10 cellular contexts compared by ENCODE assay signal in genomic region chr1:94039871-94040569, GRCh38.
DNase-seq lines count a peak whose midpoint lies in the region; ATAC-seq and TF ChIP-seq lines count a peak whose summit lies in the region.
"Had no signal": no experiment of that assay in that cellular context is flagged by ENCODE, and none has a peak within 500 bp of the region (broad histone marks: within the 10 kb centered on the region; RNA-seq: fewer than 3 reads in every experiment).

No MANE protein-coding gene starts in this region.

- H3K27me3 Mint-ChIP-seq in nephron (ENCODE audit: low read depth), result peaks cover 31% of the 10 kb centered on the region
- H3K27me3 Mint-ChIP-seq in activated CD4-positive, alpha-beta T cell treated with anti-CD3 and anti-CD28 coated beads for 36 hours, result peaks cover 30% of the 10 kb centered on the region

- no TSS peak for BruUV-seq in A673 (replicated peaks; lab: Mats Ljungman, UMichigan)

- H3K36me3 ChIP-seq in A673 (ENCODE audit: insufficient read depth, low read length, poor library complexity, severe bottlenecking) (no peaks in the 10 kb centered on the region), adrenal gland (replicated peaks in 1 of 2) (no peaks in the 10 kb centered on the region)

- H3K9me3 ChIP-seq in A673 (ENCODE audit: low read depth, low read length, poor library complexity, severe bottlenecking) (no peaks in the 10 kb centered on the region), adrenal gland (replicated peaks in 1 of 3) (no peaks in the 10 kb centered on the region)

- peak overlapping the region; percentile 22 to 59 (median 25) for H3K27ac Mint-ChIP-seq in nephron
- no peak overlapping the region for H3K27ac Mint-ChIP-seq in activated CD4-positive, alpha-beta T cell treated with anti-CD3 and anti-CD28 coated beads for 36 hours
- H3K27ac Mint-ChIP-seq: activated B cell treated with CpG ODN at 0.5 μM for 24 hours had no signal

- POLR2A ChIA-PET in A673 (lab: Charles Lee; ENCODE audit: low non-redundant PET), result no interaction called here
- POLR2A ChIA-PET in activated CD4-positive, alpha-beta T cell treated with anti-CD3 and anti-CD28 coated beads for 36 hours (lab: Charles Lee), result no interaction called here

- H3K27ac ChIP-seq in A673 (ENCODE audit: low read depth, low read length, poor library complexity, severe bottlenecking) (no peak overlapping the region), coronary artery (peak overlapping the region in 1 of 2 donors; percentile 20), adrenal gland (peak overlapping the region in 1 of 5 donors; percentile 40)

- H3K4me1 ChIP-seq in A673 (ENCODE audit: insufficient read depth, low read length, poor library complexity, severe bottlenecking) (no peaks in the 10 kb centered on the region), adrenal gland (replicated peaks in 1 of 2) (no peaks in the 10 kb centered on the region)

- TF ChIP-seq CTCF in A673 (conservative IDR thresholded peaks at IDR 0.05; ENCODE audit: low read depth, low read length) (peak; percentile 9; the same call in 1 of the 2 replicates), coronary artery (IDR thresholded peaks at IDR 0.05) (peak; percentile 6), nephron (IDR thresholded peaks at IDR 0.05; ENCODE audit: unreplicated experiment in 3 of 3) (peak in 1 of 3 experiments; percentile 25), adrenal gland (IDR thresholded peaks at IDR 0.05) (peak in 3 of 6 experiments; percentile 9 to 20 (median 14))

- CTCF ChIA-PET in A673 (lab: Charles Lee), result interaction anchor here (0.6 to 3.4 kb wide), 14 partner anchors 8 to 377 kb away, joined by 3 to 38 read pairs (median 4); no protein-coding TSS in a partner anchor
- CTCF ChIA-PET in activated CD4-positive, alpha-beta T cell treated with anti-CD3 and anti-CD28 coated beads for 36 hours (lab: Charles Lee), result interaction anchor here (0.6 to 7.2 kb wide), 38 partner anchors 10 to 767 kb away, joined by 3 to 59 read pairs (median 3); no protein-coding TSS in a partner anchor

- H3K4me3 Mint-ChIP-seq in nephron, result no peak overlapping the region
- no peak overlapping the region for H3K4me3 Mint-ChIP-seq in activated CD4-positive, alpha-beta T cell treated with anti-CD3 and anti-CD28 coated beads for 36 hours
- H3K4me3 Mint-ChIP-seq: activated B cell treated with CpG ODN at 0.5 μM for 24 hours had no signal

- ATAC-seq in HG03196 (IDR thresholded peaks at IDR 0.05; ENCODE audit: unreplicated experiment), result no peak
- no peak for ATAC-seq in activated CD4-positive, alpha-beta T cell treated with anti-CD3 and anti-CD28 coated beads for 36 hours

- DNase-seq in A673 (ENCODE audit: low spot score) (peak; percentile 16), LHCN-M2 (ENCODE audit: low read depth) (peak; percentile 81), coronary artery (ENCODE audit: low spot score) (no peak), adrenal gland (no peak)
- no peak for DNase-seq in activated CD4-positive, CD25-positive, alpha-beta regulatory T cell (lab: John Stamatoyannopoulos, UW)
- DNase-seq in activated CD4-positive, alpha-beta T cell treated with anti-CD3 and anti-CD28 coated beads for 36 hours, result no peak
- DNase-seq: activated B cell treated with CpG ODN at 0.5 μM for 24 hours had no signal

- H3K27me3 ChIP-seq in A673 (replicated peaks; ENCODE audit: insufficient read depth, low read depth, low read length, poor library complexity) (no peaks in the 10 kb centered on the region), adrenal gland (no peaks in the 10 kb centered on the region)

- WGBS in adrenal gland, 4 donors, result 72 to 84% (median 75%) methylated on average over 11 of the region's 11 CpGs

- intact Hi-C loops in A673 (cut with micrococcal nuclease; ENCODE audit: unreplicated experiment) (loop anchor here (10.0 kb wide), 1 partner anchor 605 kb away; no protein-coding TSS in a partner anchor), adrenal gland (cut with DNase I) (loop anchor here (5.0 kb wide), 2 partner anchors 292 to 297 kb away; no protein-coding TSS in a partner anchor)
- intact Hi-C loops in activated CD4-positive, alpha-beta T cell treated with anti-CD3 and anti-CD28 coated beads for 36 hours (cut with DNase I, micrococcal nuclease), result loop anchor here (5.0 kb wide), 4 partner anchors 133 to 767 kb away; partner anchors contain the start of genes ARHGAP29 (in 2 of the 2), ABCD3 (in 1 of the 2) and GCLM (in 1 of the 2)

- TF ChIP-seq POLR2A in adrenal gland (IDR thresholded peaks at IDR 0.05), result no peak

- H3K4me1 Mint-ChIP-seq in nephron, result peaks cover 22% of the 10 kb centered on the region
- H3K4me1 Mint-ChIP-seq in activated CD4-positive, alpha-beta T cell treated with anti-CD3 and anti-CD28 coated beads for 36 hours, result peaks cover 25% of the 10 kb centered on the region

- H3K4me3 ChIP-seq in A673 (ENCODE audit: low read depth, low read length, poor library complexity, severe bottlenecking) (no peak overlapping the region), coronary artery (no peak overlapping the region), adrenal gland (no peak overlapping the region)

- no peaks in the 10 kb centered on the region for H3K36me3 Mint-ChIP-seq in nephron (ENCODE audit: low read depth)
- H3K36me3 Mint-ChIP-seq in activated CD4-positive, alpha-beta T cell treated with anti-CD3 and anti-CD28 coated beads for 36 hours (ENCODE audit: low read depth), result no peaks in the 10 kb centered on the region
- H3K36me3 Mint-ChIP-seq: CD4-positive, CD25-positive, alpha-beta regulatory T cell had no signal

- no peaks in the 10 kb centered on the region for H3K9me3 Mint-ChIP-seq in nephron
- no peaks in the 10 kb centered on the region for H3K9me3 Mint-ChIP-seq in activated CD4-positive, alpha-beta T cell treated with anti-CD3 and anti-CD28 coated beads for 36 hours (ENCODE audit: low read depth)
- H3K9me3 Mint-ChIP-seq: activated B cell treated with CpG ODN at 0.5 μM for 24 hours; CD4-positive, CD25-positive, alpha-beta regulatory T cell had no signal

Comparison
In these comparisons a context has a peak if more than half of its experiments do, and no peak if none do; other contexts are left out.
1. DNase-seq: peak in A673 (single experiment) and LHCN-M2 (single experiment); none in coronary artery (single experiment), activated CD4-positive, CD25-positive, alpha-beta regulatory T cell (0 of 4), adrenal gland (0 of 7) and activated CD4-positive, alpha-beta T cell treated with anti-CD3 and anti-CD28 coated beads for 36 hours (single experiment).